Comparison of ENCODE assay signal across 21 cellular contexts in the genomic region with DNA sequence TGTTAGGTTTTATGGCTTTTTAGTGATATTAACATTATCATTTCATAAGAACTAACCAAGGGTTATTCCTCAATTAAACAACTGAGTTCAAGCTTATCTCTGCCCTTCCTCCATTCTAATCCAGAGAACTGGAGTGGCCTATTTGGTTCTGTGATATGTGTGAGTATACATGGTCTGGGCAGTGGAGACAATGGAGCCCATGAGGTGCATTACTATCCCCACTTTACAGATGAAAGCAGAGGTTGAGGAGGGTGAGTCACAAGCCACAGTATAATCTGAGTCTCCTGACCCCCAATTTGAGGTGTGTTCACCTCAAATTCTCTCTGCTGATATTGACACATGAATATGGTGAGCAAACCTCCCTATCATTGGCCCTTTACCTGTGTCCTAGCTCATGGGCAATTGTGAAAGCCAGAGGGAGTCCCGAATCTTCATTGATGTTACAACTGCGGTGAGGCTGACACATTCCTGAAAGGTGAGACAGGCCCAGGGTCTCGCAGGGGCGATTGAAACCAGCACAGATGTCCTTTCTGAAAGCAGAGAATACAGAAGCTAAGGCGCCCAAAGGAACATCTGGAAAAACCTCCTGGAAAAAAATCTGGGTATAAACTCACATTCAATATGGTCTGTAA.
DNase-seq lines count a peak whose midpoint lies in the region; ATAC-seq and TF ChIP-seq lines count a peak whose summit lies in the region.
"Had no signal": no experiment of that assay in that cellular context is flagged by ENCODE, and none has a peak within 500 bp of the region (broad histone marks: within the 10 kb centered on the region; RNA-seq: fewer than 3 reads in every experiment).

No MANE protein-coding gene starts in this region.

- ATAC-seq in HG03520 (IDR thresholded peaks at IDR 0.05; ENCODE audit: unreplicated experiment): no peak
- ATAC-seq: Panc1 had no signal

- peak overlapping the region; percentile 33 for H3K27ac ChIP-seq in smooth muscle cell (ENCODE audit: low read depth)
- H3K27ac ChIP-seq in GM23248: no peak overlapping the region

- DNase-seq in HT1080 (ENCODE audit: low read depth): peak; percentile 42
- peak; percentile 91 for DNase-seq in SW480 (ENCODE audit: low spot score)
- peak; percentile 59 for DNase-seq in iPS DF 19.7 (ENCODE audit: low read depth, low spot score)
- no peak for DNase-seq in smooth muscle cell (lab: John Stamatoyannopoulos, UW; ENCODE audit: unreplicated experiment)
- no peak for DNase-seq in nucleus accumbens (lab: John Stamatoyannopoulos, UW)
- DNase-seq in GM23248: no peak
- no peak for DNase-seq in GM13976 (ENCODE audit: low spot score)
- DNase-seq: BE2C; CD4-positive, alpha-beta T cell; KG1; MG63; NCI-H1092 treated with DMSO at 0.1 percent for 48 hours; NCI-H2081 treated with DMSO at 0.1 percent for 48 hours; NCI-H510A; NCI-H82; SHP77; SK-N-SH; T-helper 1 cell had no signal

- H3K4me3 ChIP-seq in smooth muscle cell: no peak overlapping the region
- H3K4me3 ChIP-seq in GM23248: no peak overlapping the region
- H3K4me3 ChIP-seq: HAP-1, MG63 had no signal

- H3K9me3 ChIP-seq in smooth muscle cell (replicated peaks; ENCODE audit: low read depth) (no peaks in the 10 kb centered on the region), GM23248 (ENCODE audit: low read depth) (no peaks in the 10 kb centered on the region)
- H3K9me3 ChIP-seq: BE2C, HAP-1, MG63, SK-N-SH had no signal

- H4K20me1 ChIP-seq in smooth muscle cell (ENCODE audit: low read depth) (no peaks in the 10 kb centered on the region), GM23248 (ENCODE audit: insufficient read depth) (no peaks in the 10 kb centered on the region)

- no peaks in the 10 kb centered on the region for H3K9me2 ChIP-seq in GM23248 (ENCODE audit: insufficient read depth)
- H3K9me2 ChIP-seq: SK-N-SH had no signal

- H3K36me3 ChIP-seq in smooth muscle cell (ENCODE audit: low read depth) (peaks cover 12% of the 10 kb centered on the region), GM23248 (ENCODE audit: low read depth) (no peaks in the 10 kb centered on the region)
- H3K36me3 ChIP-seq: BE2C, HAP-1, MG63 had no signal

- WGBS in smooth muscle cell (ENCODE audit: low lambda C conversion rate): 50% methylated on average over 5 of the region's 5 CpGs
- 84 to 92% methylated on average over 5 of the region's 5 CpGs for WGBS in GM23248 (ENCODE audit: low coverage in 1 of 2, low lambda C conversion rate in 2 of 2, missing lambda C conversion rate in 2 of 2), 2 experiments

- H3K79me2 ChIP-seq in smooth muscle cell (ENCODE audit: low read depth) (no peaks in the 10 kb centered on the region), GM23248 (ENCODE audit: insufficient read depth) (no peaks in the 10 kb centered on the region)

- H2AFZ ChIP-seq in smooth muscle cell (ENCODE audit: low read depth): no peak overlapping the region
- H2AFZ ChIP-seq in GM23248: no peak overlapping the region

- no peak for TF ChIP-seq CTCF in smooth muscle cell (IDR thresholded peaks at IDR 0.05; ENCODE audit: borderline replicate concordance, insufficient read depth, poor library complexity, severe bottlenecking)
- TF ChIP-seq CTCF in GM13976 (IDR thresholded peaks at IDR 0.05; ENCODE audit: borderline replicate concordance, control extremely low read depth, extremely low read depth, insufficient read depth, missing control alignments): no peak

- H3F3A ChIP-seq in smooth muscle cell (ENCODE audit: low read depth) (no peaks in the 10 kb centered on the region), GM23248 (ENCODE audit: insufficient read depth) (peaks cover 21% of the 10 kb centered on the region)

- no peak overlapping the region for H3K9ac ChIP-seq in smooth muscle cell (ENCODE audit: low read depth)
- H3K9ac ChIP-seq in GM23248: no peak overlapping the region
- H3K9ac ChIP-seq: SK-N-SH had no signal

- H3K4me1 ChIP-seq in smooth muscle cell (ENCODE audit: low read depth) (no peaks in the 10 kb centered on the region), GM23248 (ENCODE audit: insufficient read depth) (peaks cover 26% of the 10 kb centered on the region)
- H3K4me1 ChIP-seq: BE2C, HAP-1 had no signal

- in situ Hi-C loops in GM23248 (cut with MboI): no loop called here
- in situ Hi-C loops in GM13976 (cut with MboI; ENCODE audit: low sequenced_read_pairs, unreplicated experiment): no loop called here

- H3K27me3 ChIP-seq in smooth muscle cell (ENCODE audit: low read depth) (no peaks in the 10 kb centered on the region), GM23248 (replicated peaks; ENCODE audit: insufficient read depth) (no peaks in the 10 kb centered on the region)
- H3K27me3 ChIP-seq: BE2C had no signal

- no peak overlapping the region for H3K4me2 ChIP-seq in smooth muscle cell
- H3K4me2 ChIP-seq in GM23248 (ENCODE audit: unreplicated experiment): no peak overlapping the region
- H3K4me2 ChIP-seq: SK-N-SH had no signal

Comparison
In these comparisons a context has a peak if more than half of its experiments do, and no peak if none do; other contexts are left out.
1. DNase-seq: peak in HT1080 (single experiment), SW480 (single experiment) and iPS DF 19.7 (single experiment); none in smooth muscle cell (single experiment), nucleus accumbens (0 of 56), GM23248 (single experiment) and GM13976 (single experiment).